16 cellular contexts compared by ENCODE assay signal in the genomic region with DNA sequence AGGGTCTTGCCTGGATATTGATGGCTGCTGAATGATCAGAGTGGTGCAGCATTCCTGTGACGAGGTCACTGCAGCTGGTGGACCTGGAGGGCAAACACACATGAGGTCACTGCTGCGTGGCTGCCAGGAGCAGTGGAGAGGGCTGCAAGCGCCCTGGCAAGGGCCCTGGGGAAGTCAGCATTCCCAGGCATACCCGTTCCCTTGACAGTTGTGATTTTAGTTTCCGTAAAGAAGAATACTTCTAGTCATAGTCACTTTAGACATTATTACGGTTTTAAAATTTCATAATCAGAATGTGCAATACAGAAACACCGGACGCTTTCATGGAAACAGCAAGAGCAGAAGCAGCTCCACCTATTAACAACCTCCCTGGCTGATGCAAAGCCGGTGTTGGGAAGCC.
"Had no signal": no experiment of that assay in that cellular context is flagged by ENCODE, and none has a peak within 500 bp of the region (broad histone marks: within the 10 kb centered on the region; RNA-seq: fewer than 3 reads in every experiment).

No MANE protein-coding gene starts in this region.

- H3K4me3 ChIP-seq: lung, tibial nerve, vagina had no signal

- H3K27me3 ChIP-seq: foreskin keratinocyte, tibial nerve, vagina had no signal

- H3K27ac ChIP-seq: foreskin keratinocyte, tibial nerve, vagina had no signal

- H3K36me3 ChIP-seq: tibial nerve, vagina had no signal

- H3K9me3 ChIP-seq: tibial nerve, vagina had no signal

- H3K4me1 ChIP-seq: foreskin keratinocyte had no signal

- FAIRE-seq: small intestine had no signal

- DNase-seq: activated CD4-positive, alpha-beta T cell treated with anti-CD3 and anti-CD28 coated beads, Interleukin-2, amount 50 U/mL, for 1 hour; activated CD8-positive, alpha-beta memory T cell treated with anti-CD3 and anti-CD28 coated beads for 24 hours; activated gamma-delta T cell treated with Interleukin-2 at 50 U/mL for 16 hours; amygdala; cortex of kidney; effector CD4-positive, alpha-beta T cell; foreskin keratinocyte; kidney glomerular epithelial cell; retina; small intestine; stimulated activated CD4-positive, alpha-beta T cell treated with anti-CD3 and anti-CD28 coated beads, Interleukin-4, amount 100 ng/mL, for 24 hours; stimulated activated naive CD4-positive, alpha-beta T cell; substantia nigra had no signal
